In genomic region chr10:15344876-15345285, GRCh38 we compare ENCODE assay signal across 9 cellular contexts. TPM values are rescaled to one million over a fixed set of nuclear protein-coding genes. Genes with fewer than 3 reads are reported as not detected.
DNase-seq lines count a peak whose midpoint lies in the region; ATAC-seq and TF ChIP-seq lines count a peak whose summit lies in the region.
"Had no signal": no experiment of that assay in that cellular context is flagged by ENCODE, and none has a peak within 500 bp of the region (broad histone marks: within the 10 kb centered on the region; RNA-seq: fewer than 3 reads in every experiment).

No MANE protein-coding gene starts in this region.

- ATAC-seq in sciatic nerve (peak; percentile 89), GM19023 (IDR thresholded peaks at IDR 0.05; ENCODE audit: unreplicated experiment) (no peak)

- H3K4me3 ChIP-seq in fibroblast of pulmonary artery (replicated peaks; ENCODE audit: low read depth, low read length): peak overlapping the region; percentile 7

- DNase-seq in KG1 (lab: John Stamatoyannopoulos, UW) (peak; percentile 7), RPMI7951 (ENCODE audit: low read depth) (peak; percentile 63), fibroblast of pulmonary artery (ENCODE audit: low read depth) (peak; percentile 97), sciatic nerve (ENCODE audit: low spot score) (no peak), HCEC 1CT (no peak), DMS114 treated with DMSO at 0.1 percent for 48 hours (lab: John Stamatoyannopoulos, UW; ENCODE audit: unreplicated experiment) (no peak), iPS-NIHi7 (ENCODE audit: extremely low spot score) (no peak)
- DNase-seq: activated CD4-positive, alpha-beta memory T cell treated with anti-CD3 and anti-CD28 coated beads, Interleukin-2, amount 10 ng/mL, durations not matched to agents 7 days and 5 days had no signal

- TF ChIP-seq CTCF in fibroblast of pulmonary artery (IDR thresholded peaks at IDR 0.05; ENCODE audit: low read length, missing control alignments): no peak

- intact Hi-C loops in sciatic nerve (cut with DNase I): no loop called here

RNA-seq across cellular contexts. Expression of gene FAM171A1, which starts 26.2 kb away (rescaled TPM):
- 3.5 and 3.6 TPM in 2 replicates for total RNA-seq in RPMI7951 (2014; rRNA removed; shearing (Covaris generic))
- 32.6 TPM for total RNA-seq in sciatic nerve

Comparison
In these comparisons a context has a peak if more than half of its experiments do, and no peak if none do; other contexts are left out.
1. DNase-seq: peak in KG1 (single experiment), RPMI7951 (single experiment) and fibroblast of pulmonary artery (single experiment); none in sciatic nerve (single experiment), HCEC 1CT (single experiment), DMS114 treated with DMSO at 0.1 percent for 48 hours (single experiment) and iPS-NIHi7 (single experiment).